Comparison of ENCODE assay signal across 8 cellular contexts in genomic region chr1:112395261-112395831, GRCh38. TPM values are rescaled to one million over a fixed set of nuclear protein-coding genes. Genes with fewer than 3 reads are reported as not detected.
DNase-seq lines count a peak whose midpoint lies in the region; ATAC-seq and TF ChIP-seq lines count a peak whose summit lies in the region.

No MANE protein-coding gene starts in this region.

- 12 to 18% (median 15%) methylated on average over 6 of the region's 6 CpGs for WGBS in heart left ventricle, 4 donors
- WGBS in body of pancreas, 2 donors = 14 to 18% methylated on average over 6 of the region's 6 CpGs
- 25 to 45% methylated on average over 6 of the region's 6 CpGs for WGBS in lung, 2 donors

- ATAC-seq in heart left ventricle = no peak
- ATAC-seq in Right ventricle myocardium inferior = no peak
- no peak for ATAC-seq in body of pancreas
- ATAC-seq in lung (ENCODE audit: insufficient read depth, low FRiP score) = no peak
- no peak for ATAC-seq in HG03159 (IDR thresholded peaks at IDR 0.05; ENCODE audit: unreplicated experiment)

- H3K4me1 ChIP-seq in heart left ventricle = peaks cover 0 to 85% (median 43%) of the 10 kb centered on the region in 12 donors
- peaks cover 57% of the 10 kb centered on the region for H3K4me1 ChIP-seq in body of pancreas
- H3K4me1 ChIP-seq in lung (ENCODE audit: control insufficient read depth in 2 of 2, insufficient read depth in 2 of 2, low read length in 2 of 2) = peaks cover 6 to 10% of the 10 kb centered on the region in 2 donors
- H3K4me1 ChIP-seq in vagina = peaks cover 82% of the 10 kb centered on the region

- H3K4me3 ChIP-seq in heart left ventricle (peak overlapping the region; percentile 61 to 99 (median 88)), body of pancreas (peak overlapping the region in 1 of 2 donors; percentile 94), lung (peak overlapping the region; percentile 55), vagina (peak overlapping the region; percentile 87 to 95)

- H3K36me3 ChIP-seq in heart left ventricle (no peaks in the 10 kb centered on the region), body of pancreas (replicated peaks in 1 of 2; ENCODE audit: insufficient read depth in 1 of 2, low read depth in 2 of 2) (no peaks in the 10 kb centered on the region), lung (ENCODE audit: control insufficient read depth in 2 of 2, insufficient read depth in 2 of 2, low read length in 2 of 2) (no peaks in the 10 kb centered on the region), vagina (no peaks in the 10 kb centered on the region)

- no peaks in the 10 kb centered on the region for H3K27me3 ChIP-seq in heart left ventricle
- H3K27me3 ChIP-seq in body of pancreas = no peaks in the 10 kb centered on the region
- H3K27me3 ChIP-seq in lung (ENCODE audit: control insufficient read depth, insufficient read depth) = no peaks in the 10 kb centered on the region
- no peaks in the 10 kb centered on the region for H3K27me3 ChIP-seq in vagina

- H3K27ac ChIP-seq in heart left ventricle (peak overlapping the region; percentile 72 to 98 (median 95)), body of pancreas (peak overlapping the region; percentile 75 to 93 (median 86)), lung (ENCODE audit: low read depth in 1 of 2, low read length in 1 of 2) (peak overlapping the region; percentile 95 to 96), vagina (peak overlapping the region; percentile 96)

- no peaks in the 10 kb centered on the region for H3K9me3 ChIP-seq in heart left ventricle
- no peaks in the 10 kb centered on the region for H3K9me3 ChIP-seq in body of pancreas
- no peaks in the 10 kb centered on the region for H3K9me3 ChIP-seq in lung (ENCODE audit: control insufficient read depth in 2 of 2, insufficient read depth in 1 of 2, low read length in 1 of 2)
- H3K9me3 ChIP-seq in vagina = no peaks in the 10 kb centered on the region

- no peak for DNase-seq in heart left ventricle
- DNase-seq in Right ventricle myocardium inferior (ENCODE audit: missing footprints) = no peak
- no peak for DNase-seq in body of pancreas
- DNase-seq in lung (ENCODE audit: low spot score) = no peak
- DNase-seq in vagina (ENCODE audit: extremely low spot score in 2 of 2) = no peak
- DNase-seq in hippocampal formation (lab: John Stamatoyannopoulos, UW) = no peak
- no peak for DNase-seq in NOMO-1 (lab: John Stamatoyannopoulos, UW; ENCODE audit: unreplicated experiment in 2 of 2)

- TF ChIP-seq POLR2A in heart left ventricle (IDR thresholded peaks at IDR 0.05) (no peak), body of pancreas (IDR thresholded peaks at IDR 0.05) (no peak), vagina (IDR thresholded peaks at IDR 0.05) (no peak)

- no peak for TF ChIP-seq CTCF in heart left ventricle (IDR thresholded peaks at IDR 0.05)
- no peak for TF ChIP-seq CTCF in body of pancreas (IDR thresholded peaks at IDR 0.05)
- TF ChIP-seq CTCF in lung (IDR thresholded peaks at IDR 0.05; ENCODE audit: control extremely low read depth, extremely low read depth) = no peak
- no peak for TF ChIP-seq CTCF in vagina (IDR thresholded peaks at IDR 0.05)

- intact Hi-C loops in heart left ventricle (cut with DNase I) = loop anchor here in 9 of 10 donors (2.0 to 10.0 kb wide), 8 partner anchors 42 to 312 kb away; partner anchors contain the start of genes CAPZA1 (in 4 of the 9), ST7L (in 4 of the 9), MOV10 (in 2 of the 9) and RHOC (in 1 of the 9)
- intact Hi-C loops in Right ventricle myocardium inferior (cut with DNase I) = loop anchor here (2.0 kb wide), 1 partner anchor 223 kb away; the partner anchor contains the start of genes CAPZA1 and ST7L
- intact Hi-C loops in body of pancreas (cut with DNase I) = no loop called here
- intact Hi-C loops in vagina (cut with DNase I) = loop anchor here (5.0 kb wide), 2 partner anchors 67 to 322 kb away; partner anchors contain the start of gene PPM1J

RNA-seq across cellular contexts. Expression of gene CTTNBP2NL, which starts 0.7 kb away (rescaled TPM):
- total RNA-seq in heart left ventricle (10 to 100 TPM in 8 of 9 donors, 1 to 10 TPM in 1; 9.3 to 22.8 (median 14.7) TPM), Right ventricle myocardium inferior (12.5 TPM), body of pancreas (10 to 100 TPM in 1 of 2 donors, 1 to 10 TPM in 1; 8.6 to 15.2 TPM), lung (10 to 100 TPM; 23.8 to 38.5 TPM), vagina (24.8 TPM)
- polyA plus RNA-seq in heart left ventricle (1 to 10 TPM; 4.6 to 6.5 TPM), lung (10 to 100 TPM in 1 of 2 donors, 1 to 10 TPM in 1; 9.0 to 10.1 TPM)
